ENCODE assay signal across 21 cellular contexts in genomic region chr20:57779401-57780003, GRCh38.
DNase-seq lines count a peak whose midpoint lies in the region; ATAC-seq and TF ChIP-seq lines count a peak whose summit lies in the region.
"Had no signal": no experiment of that assay in that cellular context is flagged by ENCODE, and none has a peak within 500 bp of the region (broad histone marks: within the 10 kb centered on the region; RNA-seq: fewer than 3 reads in every experiment).

No MANE protein-coding gene starts in this region.

- intact Hi-C loops in mammary epithelial cell (cut with micrococcal nuclease) = no loop called here
- intact Hi-C loops in upper lobe of right lung (cut with DNase I) = no loop called here
- intact Hi-C loops in ovary (cut with DNase I) = loop anchor here in 1 of 4 donors (2.0 kb wide), 1 partner anchor 71 kb away; no protein-coding TSS in a partner anchor

- no peaks in the 10 kb centered on the region for H3K4me1 ChIP-seq in mammary epithelial cell (ENCODE audit: insufficient read depth, low read length)
- no peaks in the 10 kb centered on the region for H3K4me1 ChIP-seq in upper lobe of right lung
- no peaks in the 10 kb centered on the region for H3K4me1 ChIP-seq in ovary (ENCODE audit: insufficient read depth)
- H3K4me1 ChIP-seq: transverse colon had no signal

- no peak overlapping the region for H2AFZ ChIP-seq in mammary epithelial cell (ENCODE audit: low read depth, low read length)

- H3K4me1 Mint-ChIP-seq in activated naive CD4-positive, alpha-beta T cell treated with anti-CD3 and anti-CD28 coated beads, Interleukin-2, amount 10 ng/mL, durations not matched to agents 7 days and 5 days = no peaks in the 10 kb centered on the region

- no peaks in the 10 kb centered on the region for H4K20me1 ChIP-seq in mammary epithelial cell (ENCODE audit: insufficient read depth, low read length)

- no peaks in the 10 kb centered on the region for H3K9me3 Mint-ChIP-seq in activated naive CD4-positive, alpha-beta T cell treated with anti-CD3 and anti-CD28 coated beads, Interleukin-2, amount 10 ng/mL, durations not matched to agents 7 days and 5 days
- H3K9me3 Mint-ChIP-seq: activated naive CD4-positive, alpha-beta T cell treated with anti-CD3 and anti-CD28 coated beads, Interleukin-2, amount 50 U/mL, for 72 hours; activated T-cell treated with anti-CD3 and anti-CD28 coated beads, Interleukin-2, amount 50 U/mL, for 4 hours; effector memory CD8-positive, alpha-beta T cell; natural killer cell treated with Interleukin-12 subunit alpha and Interleukin-12 subunit beta and Interleukin-15 and Interleukin-18, amount 100 ng/mL, for 72 hours; stimulated activated naive CD8-positive, alpha-beta T cell treated with anti-CD3 and anti-CD28 coated beads, Interleukin-15, Interleukin-2, amounts not matched to agents 100 ng/mL and 50 ng/mL, for 24 hours had no signal

- ATAC-seq in upper lobe of right lung = no peak
- ATAC-seq: activated CD4-positive, CD25-positive, alpha-beta regulatory T cell treated with anti-CD3 and anti-CD28 coated beads, Interleukin-2, amount 50 U/mL, for 24 hours; activated CD8-positive, alpha-beta T cell treated with anti-CD3 and anti-CD28 coated beads, Interleukin-2, amount 10 ng/mL, durations not matched to agents 7 days and 5 days; activated naive CD4-positive, alpha-beta T cell treated with anti-CD3 and anti-CD28 coated beads, Interleukin-2, amount 50 U/mL, for 72 hours; activated T-cell treated with anti-CD3 and anti-CD28 coated beads, Interleukin-2, amount 50 U/mL, for 4 hours; effector memory CD8-positive, alpha-beta T cell; natural killer cell treated with Interleukin-12 subunit alpha and Interleukin-12 subunit beta and Interleukin-15 and Interleukin-18, amount 100 ng/mL, for 72 hours; SK-N-SH treated with all-trans-retinoic acid at 6 μM for 48 hours had no signal

- TF ChIP-seq POLR2A in ovary (IDR thresholded peaks at IDR 0.05) = no peak

- H3K4me2 ChIP-seq in mammary epithelial cell (ENCODE audit: insufficient read depth, low read depth, low read length) = no peak overlapping the region

- CTCF ChIA-PET in mammary epithelial cell (lab: Charles Lee; ENCODE audit: low non-redundant PET) = no interaction called here
- CTCF ChIA-PET in activated naive CD4-positive, alpha-beta T cell treated with anti-CD3 and anti-CD28 coated beads, Interleukin-2, amount 10 ng/mL, durations not matched to agents 7 days and 5 days (lab: Charles Lee) = no interaction called here

- H3K27ac ChIP-seq in mammary epithelial cell (ENCODE audit: insufficient read depth, low read depth, low read length) = no peak overlapping the region
- H3K27ac ChIP-seq in upper lobe of right lung = no peak overlapping the region
- no peak overlapping the region for H3K27ac ChIP-seq in ovary
- H3K27ac ChIP-seq: skin epidermis, transverse colon had no signal

- in situ Hi-C loops in mammary epithelial cell (cut with MboI; ENCODE audit: low sequenced_read_pairs in 2 of 2) = no loop called here

- H3K4me3 ChIP-seq in mammary epithelial cell (replicated peaks in 1 of 3; ENCODE audit: insufficient read depth in 1 of 3, low read depth in 2 of 3, low read length in 3 of 3) (no peak overlapping the region), upper lobe of right lung (no peak overlapping the region), ovary (no peak overlapping the region)
- H3K4me3 ChIP-seq: skin epidermis, transverse colon had no signal

- peaks cover 7% of the 10 kb centered on the region for H3K27me3 Mint-ChIP-seq in activated naive CD4-positive, alpha-beta T cell treated with anti-CD3 and anti-CD28 coated beads, Interleukin-2, amount 10 ng/mL, durations not matched to agents 7 days and 5 days

- H3K9me3 ChIP-seq in mammary epithelial cell (replicated peaks; ENCODE audit: insufficient read depth, low read length) (no peaks in the 10 kb centered on the region), upper lobe of right lung (no peaks in the 10 kb centered on the region), ovary (no peaks in the 10 kb centered on the region)
- H3K9me3 ChIP-seq: transverse colon had no signal

- dilution Hi-C loops in mammary epithelial cell (cut with HindIII; ENCODE audit: low sequenced_read_pairs) = no loop called here

- WGBS in mammary epithelial cell (ENCODE audit: low coverage, missing lambda C conversion rate) = 84% methylated on average over 9 of the region's 9 CpGs
- 88 to 90% (median 89%) methylated on average over 9 of the region's 9 CpGs for WGBS in ovary, 3 donors

- no peak overlapping the region for H3K27ac Mint-ChIP-seq in activated naive CD4-positive, alpha-beta T cell treated with anti-CD3 and anti-CD28 coated beads, Interleukin-2, amount 10 ng/mL, durations not matched to agents 7 days and 5 days
- H3K27ac Mint-ChIP-seq: activated CD8-positive, alpha-beta T cell treated with anti-CD3 and anti-CD28 coated beads, Interleukin-2, amount 10 ng/mL, durations not matched to agents 7 days and 5 days; activated naive CD4-positive, alpha-beta T cell treated with anti-CD3 and anti-CD28 coated beads, Interleukin-2, amount 50 U/mL, for 72 hours; effector memory CD8-positive, alpha-beta T cell; natural killer cell treated with Interleukin-12 subunit alpha and Interleukin-12 subunit beta and Interleukin-15 and Interleukin-18, amount 100 ng/mL, for 72 hours; stimulated activated naive CD8-positive, alpha-beta T cell treated with anti-CD3 and anti-CD28 coated beads, Interleukin-15, Interleukin-2, amounts not matched to agents 100 ng/mL and 50 ng/mL, for 24 hours had no signal

- TF ChIP-seq CTCF in mammary epithelial cell (conservative IDR thresholded peaks at IDR 0.05 in 1 of 2, IDR thresholded peaks at IDR 0.05 in 1 of 2; ENCODE audit: extremely low read depth in 1 of 2, insufficient read depth in 1 of 2, low read depth in 1 of 2, low read length in 2 of 2) (no peak), upper lobe of right lung (IDR thresholded peaks at IDR 0.05) (no peak), ovary (IDR thresholded peaks at IDR 0.05) (no peak)

- no peak overlapping the region for H3K9ac ChIP-seq in mammary epithelial cell (ENCODE audit: insufficient read depth, low read length)

- H3K36me3 ChIP-seq in mammary epithelial cell (ENCODE audit: insufficient read depth, low read length) = no peaks in the 10 kb centered on the region
- no peaks in the 10 kb centered on the region for H3K36me3 ChIP-seq in upper lobe of right lung
- no peaks in the 10 kb centered on the region for H3K36me3 ChIP-seq in ovary
- H3K36me3 ChIP-seq: transverse colon had no signal

- no peaks in the 10 kb centered on the region for H3K36me3 Mint-ChIP-seq in activated naive CD4-positive, alpha-beta T cell treated with anti-CD3 and anti-CD28 coated beads, Interleukin-2, amount 10 ng/mL, durations not matched to agents 7 days and 5 days
- H3K36me3 Mint-ChIP-seq: activated naive CD4-positive, alpha-beta T cell treated with anti-CD3 and anti-CD28 coated beads, Interleukin-2, amount 50 U/mL, for 72 hours; natural killer cell treated with Interleukin-12 subunit alpha and Interleukin-12 subunit beta and Interleukin-15 and Interleukin-18, amount 100 ng/mL, for 72 hours had no signal

- no peaks in the 10 kb centered on the region for H3K79me2 ChIP-seq in mammary epithelial cell (ENCODE audit: insufficient read depth, low read length)

- no peaks in the 10 kb centered on the region for H3K27me3 ChIP-seq in mammary epithelial cell (ENCODE audit: insufficient read depth, low read length)
- no peaks in the 10 kb centered on the region for H3K27me3 ChIP-seq in upper lobe of right lung
- no peaks in the 10 kb centered on the region for H3K27me3 ChIP-seq in ovary
- H3K27me3 ChIP-seq: transverse colon had no signal

- no peak for TF ChIP-seq EP300 in ovary (IDR thresholded peaks at IDR 0.05)

- DNase-seq in NCI-H146 (lab: John Stamatoyannopoulos, UW) = peak; percentile 19
- no peak for DNase-seq in NCI-H146 treated with DMSO at 0.1 percent for 48 hours (lab: John Stamatoyannopoulos, UW; ENCODE audit: unreplicated experiment)
- peak; percentile 64 for DNase-seq in mammary epithelial cell
- DNase-seq in kidney tubule cell (ENCODE audit: low spot score) = peak; percentile 85
- peak; percentile 23 for DNase-seq in upper lobe of right lung
- DNase-seq in NCI-H446 (lab: John Stamatoyannopoulos, UW) = no peak
- no peak for DNase-seq in ovary
- DNase-seq in activated naive CD4-positive, alpha-beta T cell treated with anti-CD3 and anti-CD28 coated beads, Interleukin-2, amount 10 ng/mL, durations not matched to agents 7 days and 5 days = no peak
- DNase-seq: 8988T; activated CD8-positive, alpha-beta T cell treated with anti-CD3 and anti-CD28 coated beads, Interleukin-2, amount 10 ng/mL, durations not matched to agents 7 days and 5 days; activated T-cell treated with anti-CD3 and anti-CD28 coated beads, Interleukin-2, amount 50 U/mL, for 4 hours; effector memory CD8-positive, alpha-beta T cell; mesenchymal stem cell; NCI-H1092 treated with DMSO at 0.1 percent for 48 hours; transverse colon had no signal

- no peak overlapping the region for H3K4me3 Mint-ChIP-seq in activated naive CD4-positive, alpha-beta T cell treated with anti-CD3 and anti-CD28 coated beads, Interleukin-2, amount 10 ng/mL, durations not matched to agents 7 days and 5 days
- H3K4me3 Mint-ChIP-seq: activated CD8-positive, alpha-beta T cell treated with anti-CD3 and anti-CD28 coated beads, Interleukin-2, amount 10 ng/mL, durations not matched to agents 7 days and 5 days; activated T-cell treated with anti-CD3 and anti-CD28 coated beads, Interleukin-2, amount 50 U/mL, for 4 hours; effector memory CD8-positive, alpha-beta T cell; natural killer cell treated with Interleukin-12 subunit alpha and Interleukin-12 subunit beta and Interleukin-15 and Interleukin-18, amount 100 ng/mL, for 72 hours; stimulated activated naive CD8-positive, alpha-beta T cell treated with anti-CD3 and anti-CD28 coated beads, Interleukin-15, Interleukin-2, amounts not matched to agents 100 ng/mL and 50 ng/mL, for 24 hours had no signal

- BruUV-seq in mammary epithelial cell (replicated peaks; lab: Mats Ljungman, UMichigan) = no TSS peak

Comparison
In these comparisons a context has a peak if more than half of its experiments do, and no peak if none do; other contexts are left out.
1. DNase-seq: peak in NCI-H146 (single experiment), mammary epithelial cell (single experiment), kidney tubule cell (single experiment) and upper lobe of right lung (single experiment); none in NCI-H146 treated with DMSO at 0.1 percent for 48 hours (single experiment), NCI-H446 (0 of 2), ovary (0 of 5) and activated naive CD4-positive, alpha-beta T cell treated with anti-CD3 and anti-CD28 coated beads, Interleukin-2, amount 10 ng/mL, durations not matched to agents 7 days and 5 days (single experiment).